In the genomic region with DNA sequence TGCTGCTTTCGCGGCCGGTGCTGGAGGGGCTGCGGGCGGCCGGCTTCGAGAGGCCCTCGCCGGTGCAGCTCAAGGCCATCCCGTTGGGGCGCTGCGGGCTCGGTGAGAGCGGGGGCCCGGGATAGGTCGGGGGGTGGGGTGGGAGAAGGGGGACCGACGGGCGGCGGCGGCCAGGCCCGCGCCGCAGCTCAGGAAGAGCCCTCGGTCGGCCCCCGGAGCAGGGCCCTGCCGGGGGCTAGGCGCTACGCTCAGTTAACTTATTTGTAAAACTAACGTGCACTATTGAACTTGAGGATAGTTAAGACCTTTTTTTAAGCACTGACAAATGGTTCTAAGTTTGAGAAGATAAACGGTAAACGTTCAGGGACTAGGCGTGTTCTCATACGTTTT, we compare ENCODE assay signal across 8 cellular contexts. TPM values are rescaled to one million over a fixed set of nuclear protein-coding genes. Genes with fewer than 3 reads are reported as not detected.
DNase-seq lines count a peak whose midpoint lies in the region; ATAC-seq, FAIRE-seq and TF ChIP-seq lines count a peak whose summit lies in the region.

No MANE protein-coding gene starts in this region.

- H3K4me1 ChIP-seq in right atrium auricular region, result peaks cover 0 to 23% of the 10 kb centered on the region in 2 donors

- peak overlapping the region; percentile 81 for H3K4me3 Mint-ChIP-seq in Calu3 (ENCODE audit: low read depth, unreplicated experiment)
- peak overlapping the region; percentile 97 for H3K4me3 Mint-ChIP-seq in activated B cell treated with CpG ODN at 0.5 μM for 24 hours
- H3K4me3 Mint-ChIP-seq in stimulated activated memory B cell treated with anti-CD40 and anti-IgM and Interleukin-4, amounts not matched to agents 10 μg/mL and 1 μg/mL and 100 μg/mL, for 72 hours, result peak overlapping the region; percentile 90

- no TSS peak for BruUV-seq in Calu3 (replicated peaks; lab: Mats Ljungman, UMichigan)

- peak overlapping the region; percentile 62 to 84 for H3K4me3 ChIP-seq in right atrium auricular region

- H3K36me3 ChIP-seq in right atrium auricular region, result peaks cover 13% of the 10 kb centered on the region

- H3K27ac Mint-ChIP-seq in Calu3 (ENCODE audit: unreplicated experiment), result no peak overlapping the region
- peak overlapping the region; percentile 96 for H3K27ac Mint-ChIP-seq in activated B cell treated with CpG ODN at 0.5 μM for 24 hours
- peak overlapping the region; percentile 98 for H3K27ac Mint-ChIP-seq in stimulated activated memory B cell treated with anti-CD40 and anti-IgM and Interleukin-4, amounts not matched to agents 10 μg/mL and 1 μg/mL and 100 μg/mL, for 72 hours

- H3K27me3 Mint-ChIP-seq in Calu3 (ENCODE audit: unreplicated experiment) (peaks cover 15% of the 10 kb centered on the region), activated B cell treated with CpG ODN at 0.5 μM for 24 hours (no peaks in the 10 kb centered on the region)
- H3K27me3 Mint-ChIP-seq in stimulated activated memory B cell treated with anti-CD40 and anti-IgM and Interleukin-4, amounts not matched to agents 10 μg/mL and 1 μg/mL and 100 μg/mL, for 72 hours, result no peaks in the 10 kb centered on the region

- POLR2A ChIA-PET in activated B cell treated with CpG ODN at 0.5 μM for 24 hours (lab: Charles Lee), result interaction anchor here (1.0 to 2.9 kb wide), 7 partner anchors 11 to 542 kb away, joined by 3 to 30 read pairs (median 5); a partner anchor contains a TSS

- TF ChIP-seq CTCF in Calu3 (IDR thresholded peaks at IDR 0.05; ENCODE audit: unreplicated experiment), result no peak
- no peak for TF ChIP-seq CTCF in activated B cell treated with CpG ODN at 0.5 μM for 24 hours (IDR thresholded peaks at IDR 0.05)
- no peak for TF ChIP-seq CTCF in right atrium auricular region (IDR thresholded peaks at IDR 0.05)
- no peak for TF ChIP-seq CTCF in D721Med (IDR thresholded peaks at IDR 0.05; ENCODE audit: insufficient read depth, missing control alignments)

- FAIRE-seq in D721Med (lab: Jason Lieb, UNC), result no peak

- H3K27ac ChIP-seq in right atrium auricular region, result peak overlapping the region; percentile 95 to 96

- no peaks in the 10 kb centered on the region for H3K9me3 ChIP-seq in right atrium auricular region

- intact Hi-C loops in Calu3 (cut with micrococcal nuclease; ENCODE audit: unreplicated experiment), result no loop called here
- intact Hi-C loops in activated B cell treated with CpG ODN at 0.5 μM for 24 hours (cut with micrococcal nuclease), result loop anchor here (5.0 kb wide), 3 partner anchors 554 to 794 kb away; a partner anchor contains a TSS

- peaks cover 28% of the 10 kb centered on the region for H3K36me3 Mint-ChIP-seq in Calu3 (ENCODE audit: insufficient read depth, unreplicated experiment)
- peaks cover 42% of the 10 kb centered on the region for H3K36me3 Mint-ChIP-seq in activated B cell treated with CpG ODN at 0.5 μM for 24 hours (ENCODE audit: low read depth)
- peaks cover 18% of the 10 kb centered on the region for H3K36me3 Mint-ChIP-seq in stimulated activated memory B cell treated with anti-CD40 and anti-IgM and Interleukin-4, amounts not matched to agents 10 μg/mL and 1 μg/mL and 100 μg/mL, for 72 hours

- DNase-seq in Calu3 (no peak), activated B cell treated with CpG ODN at 0.5 μM for 24 hours (no peak), right atrium auricular region (ENCODE audit: low spot score) (no peak), D721Med (ENCODE audit: insufficient read length, low spot score) (no peak)
- DNase-seq in stimulated activated CD4-positive, alpha-beta T cell treated with anti-CD3 and anti-CD28 coated beads, Interleukin-4, amount 100 ng/mL, for 24 hours, result no peak
- no peak for DNase-seq in activated CD4-positive, alpha-beta T cell treated with anti-CD3 and anti-CD28 coated beads for 48 hours

- H3K27me3 ChIP-seq in right atrium auricular region, result no peaks in the 10 kb centered on the region

- no peaks in the 10 kb centered on the region for H3K9me3 Mint-ChIP-seq in Calu3 (ENCODE audit: low read depth, unreplicated experiment)
- H3K9me3 Mint-ChIP-seq in activated B cell treated with CpG ODN at 0.5 μM for 24 hours, result no peaks in the 10 kb centered on the region
- no peaks in the 10 kb centered on the region for H3K9me3 Mint-ChIP-seq in stimulated activated memory B cell treated with anti-CD40 and anti-IgM and Interleukin-4, amounts not matched to agents 10 μg/mL and 1 μg/mL and 100 μg/mL, for 72 hours

- H3K4me1 Mint-ChIP-seq in Calu3 (ENCODE audit: low read depth, unreplicated experiment) (peaks cover 17% of the 10 kb centered on the region), activated B cell treated with CpG ODN at 0.5 μM for 24 hours (peaks cover 30% of the 10 kb centered on the region)
- peaks cover 31% of the 10 kb centered on the region for H3K4me1 Mint-ChIP-seq in stimulated activated memory B cell treated with anti-CD40 and anti-IgM and Interleukin-4, amounts not matched to agents 10 μg/mL and 1 μg/mL and 100 μg/mL, for 72 hours

- peak; percentile 13 for ATAC-seq in HG02852 (IDR thresholded peaks at IDR 0.05; ENCODE audit: unreplicated experiment)
- peak; percentile 7 for ATAC-seq in activated B cell treated with CpG ODN at 0.5 μM for 24 hours (ENCODE audit: low read depth)
- ATAC-seq in stimulated activated memory B cell treated with anti-CD40 and anti-IgM and Interleukin-4, amounts not matched to agents 10 μg/mL and 1 μg/mL and 100 μg/mL, for 72 hours, result peak; percentile 38

- CTCF ChIA-PET in Calu3 (lab: Charles Lee), result interaction anchor here (0.6 to 1.0 kb wide), 2 partner anchors 12 to 254 kb away, joined by 4 read pairs; no protein-coding TSS in a partner anchor
- CTCF ChIA-PET in activated B cell treated with CpG ODN at 0.5 μM for 24 hours (lab: Charles Lee), result interaction anchor here (0.8 to 3.6 kb wide), 4 partner anchors 12 to 274 kb away, joined by 4 to 18 read pairs (median 5); no protein-coding TSS in a partner anchor

RNA-seq across cellular contexts. Expression of a gene that starts 0.4 kb away (rescaled TPM):
- total RNA-seq in Calu3 (2022) (8.9 and 9.9 TPM in 2 replicates), activated B cell treated with CpG ODN at 0.5 μM for 24 hours (21.5 and 22.4 TPM in 2 replicates), right atrium auricular region (1 to 10 TPM; 6.1 to 8.8 TPM)

RNA-seq across cellular contexts. Expression of a gene that starts 16.9 kb away (rescaled TPM):
- total RNA-seq in Calu3 (2022) (0.07 TPM in 1 of 2 replicates, not detected in the other), activated B cell treated with CpG ODN at 0.5 μM for 24 hours (1.3 and 2.1 TPM in 2 replicates), right atrium auricular region (10 to 100 TPM; 17.3 to 23.4 TPM)
